1 cellular context compared by ENCODE assay signal in genomic region chr2:157830696-157831570, GRCh38.
TF ChIP-seq lines count a peak whose summit lies in the region.

No MANE protein-coding gene starts in this region.

TF ChIP-seq in K562, 482 proteins besides CTCF, POLR2A, EP300 and RAD21 (continued from another document):
- peak; percentile 43 to 77; a peak in 1 of 4 replicates for TF ChIP-seq TRIM24 (IDR thresholded peaks at IDR 0.05)
- peak; percentile 99 for TF ChIP-seq FOSL1 (tag; conservative IDR thresholded peaks at IDR 0.05)
- TF ChIP-seq ZBTB12 (CRISPR knock-in tag; IDR thresholded peaks at IDR 0.05), result no peak
- TF ChIP-seq CHD7 (IDR thresholded peaks at IDR 0.05; ENCODE audit: low read depth, low read length), result no peak
- TF ChIP-seq ERF (CRISPR knock-in tag; IDR thresholded peaks at IDR 0.05), result no peak
- peak; percentile 65 for TF ChIP-seq DPF2 (IDR thresholded peaks at IDR 0.05)
- TF ChIP-seq RBBP5 (IDR thresholded peaks at IDR 0.05; ENCODE audit: borderline replicate concordance, insufficient read depth, low read length, poor library complexity, severe bottlenecking), result no peak
- TF ChIP-seq CEBPB (tag; IDR thresholded peaks at IDR 0.05), result peak; percentile 82
- no peak for TF ChIP-seq TCF7 (IDR thresholded peaks at IDR 0.05; ENCODE audit: borderline replicate concordance)
- no peak for TF ChIP-seq MAFK (IDR thresholded peaks at IDR 0.05; ENCODE audit: low read length)
- 0 out of 2 replicates have a peak, but pooled peaks have one; percentile 25 for TF ChIP-seq NFIC (IDR thresholded peaks at IDR 0.05)
- 0 out of 2 replicates have a peak, but pooled peaks have one; percentile 50 for TF ChIP-seq MITF (IDR thresholded peaks at IDR 0.05)
- no peak for TF ChIP-seq RFX5 (IDR thresholded peaks at IDR 0.05; ENCODE audit: low read depth, low read length)
- TF ChIP-seq HMBOX1 (IDR thresholded peaks at IDR 0.05), result no peak
- no peak for TF ChIP-seq RUNX1 (IDR thresholded peaks at IDR 0.05; ENCODE audit: low read depth)
- TF ChIP-seq NFATC3 (IDR thresholded peaks at IDR 0.05), result no peak
- TF ChIP-seq ZNF23 (CRISPR knock-in tag; IDR thresholded peaks at IDR 0.05), result no peak
- no peak for TF ChIP-seq TCF15 (CRISPR knock-in tag; IDR thresholded peaks at IDR 0.05)
- peak; percentile 51; the same call in 1 of the 2 replicates for TF ChIP-seq SMARCA4 (IDR thresholded peaks at IDR 0.05)
- no peak for TF ChIP-seq FOXM1 (IDR thresholded peaks at IDR 0.05; ENCODE audit: low read depth)
- TF ChIP-seq FOXM1 (CRISPR knock-in tag; IDR thresholded peaks at IDR 0.05; ENCODE audit: low read depth), result no peak
- 0 out of 2 replicates have a peak, but pooled peaks have one; percentile 38 for TF ChIP-seq SMARCE1 (IDR thresholded peaks at IDR 0.05)
- TF ChIP-seq USF2 (CRISPR knock-in tag; IDR thresholded peaks at IDR 0.05), result no peak
- TF ChIP-seq UBTF (IDR thresholded peaks at IDR 0.05; ENCODE audit: borderline replicate concordance in 1 of 2, low read depth in 2 of 2, low read length in 2 of 2), result no peak
- no peak for TF ChIP-seq E2F3 (CRISPR knock-in tag; IDR thresholded peaks at IDR 0.05)
- TF ChIP-seq NFE2L1 (tag; IDR thresholded peaks at IDR 0.05; ENCODE audit: borderline replicate concordance, low read depth), result no peak
